In the genomic region with DNA sequence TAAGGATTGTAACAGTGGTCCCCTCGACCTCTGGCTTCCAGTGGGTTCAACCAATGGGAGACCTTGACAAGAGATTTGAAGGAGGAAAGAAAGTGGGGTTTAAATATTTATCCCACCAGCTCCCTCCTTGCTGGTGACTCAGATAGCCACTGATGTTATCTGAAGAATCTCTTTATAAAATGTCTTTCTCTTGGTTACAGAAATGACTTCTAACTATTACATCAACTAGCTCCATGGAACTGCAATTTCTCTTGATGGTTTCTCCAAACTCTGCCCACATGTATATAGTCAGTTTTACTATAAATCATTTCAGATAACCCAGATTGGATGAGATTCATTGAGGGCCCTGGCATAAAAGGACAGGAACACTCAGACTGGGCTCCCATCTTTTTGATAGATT, we compare ENCODE assay signal across 16 cellular contexts.
DNase-seq lines count a peak whose midpoint lies in the region; ATAC-seq and TF ChIP-seq lines count a peak whose summit lies in the region.
"Had no signal": no experiment of that assay in that cellular context is flagged by ENCODE, and none has a peak within 500 bp of the region (broad histone marks: within the 10 kb centered on the region; RNA-seq: fewer than 3 reads in every experiment).

No MANE protein-coding gene starts in this region.

- H3F3A ChIP-seq in GM23248 (ENCODE audit: insufficient read depth) = no peaks in the 10 kb centered on the region
- H3F3A ChIP-seq in MM.1S (ENCODE audit: insufficient read depth, low read length) = no peaks in the 10 kb centered on the region

- H3K79me2 ChIP-seq in GM23248 (ENCODE audit: insufficient read depth) (no peaks in the 10 kb centered on the region), MM.1S (ENCODE audit: low read length) (no peaks in the 10 kb centered on the region)

- no peaks in the 10 kb centered on the region for H4K20me1 ChIP-seq in GM23248 (ENCODE audit: insufficient read depth)
- H4K20me1 ChIP-seq in MM.1S (ENCODE audit: insufficient read depth, low read length) = no peaks in the 10 kb centered on the region

- in situ Hi-C loops in GM23248 (cut with MboI) = no loop called here

- peak; percentile 10 for DNase-seq in GM23248
- peak; percentile 42 for DNase-seq in M059J (ENCODE audit: low read depth)
- DNase-seq in NCI-H774 (lab: John Stamatoyannopoulos, UW) = no peak
- DNase-seq in MM.1S = no peak
- no peak for DNase-seq in NCI-H1092 treated with DMSO at 0.1 percent for 48 hours (lab: John Stamatoyannopoulos, UW)
- DNase-seq: ACHN; CD4-positive, alpha-beta T cell; DMS153; DMS79; GOT3; H9; IMR-90 had no signal

- H3K9me3 ChIP-seq in GM23248 (ENCODE audit: low read depth) (no peaks in the 10 kb centered on the region), MM.1S (replicated peaks; ENCODE audit: insufficient read depth, low read length) (no peaks in the 10 kb centered on the region)

- WGBS in GM23248 (ENCODE audit: low coverage in 1 of 2, low lambda C conversion rate in 2 of 2, missing lambda C conversion rate in 2 of 2), 2 experiments = 91 to 93% methylated on average over 1 of the region's 1 CpG

- H2AFZ ChIP-seq in GM23248 (no peak overlapping the region), MM.1S (ENCODE audit: low read length) (no peak overlapping the region)

- H3K27me3 ChIP-seq in GM23248 (replicated peaks; ENCODE audit: insufficient read depth) (no peaks in the 10 kb centered on the region), MM.1S (replicated peaks; ENCODE audit: insufficient read depth, low read length) (no peaks in the 10 kb centered on the region)

- H3K27ac ChIP-seq in GM23248 = no peak overlapping the region
- H3K27ac ChIP-seq in MM.1S (ENCODE audit: low read length) = no peak overlapping the region
- H3K27ac ChIP-seq: C4-2B had no signal

- ATAC-seq in SK-N-SH treated with all-trans-retinoic acid at 6 μM for 48 hours (peak; percentile 39; the same call in 2 of the 3 replicates), HG03095 (IDR thresholded peaks at IDR 0.05; ENCODE audit: unreplicated experiment) (no peak)
- ATAC-seq: K562 had no signal

- H3K9me2 ChIP-seq in GM23248 (ENCODE audit: insufficient read depth) (no peaks in the 10 kb centered on the region), MM.1S (replicated peaks; ENCODE audit: insufficient read depth, low read length) (no peaks in the 10 kb centered on the region)

- no peak overlapping the region for H3K4me2 ChIP-seq in GM23248 (ENCODE audit: unreplicated experiment)
- H3K4me2 ChIP-seq in MM.1S (ENCODE audit: low read depth, low read length) = no peak overlapping the region

- H3K36me3 ChIP-seq in GM23248 (ENCODE audit: low read depth) (no peaks in the 10 kb centered on the region), MM.1S (replicated peaks; ENCODE audit: insufficient read depth, low read length) (no peaks in the 10 kb centered on the region)

- H3K4me3 ChIP-seq in GM23248 (no peak overlapping the region), MM.1S (ENCODE audit: low read length) (no peak overlapping the region)
- H3K4me3 ChIP-seq: K562 had no signal

- TF ChIP-seq CTCF in MM.1S (IDR thresholded peaks at IDR 0.05; ENCODE audit: low read length) = no peak

- H3K9ac ChIP-seq in GM23248 = no peak overlapping the region
- H3K9ac ChIP-seq in MM.1S (ENCODE audit: low read length) = no peak overlapping the region

- H3K4me1 ChIP-seq in GM23248 (ENCODE audit: insufficient read depth) (peaks cover 10% of the 10 kb centered on the region; the same call in 1 of the 2 replicates), MM.1S (ENCODE audit: low read length) (no peaks in the 10 kb centered on the region)

TF ChIP-seq in SK-N-SH treated with all-trans-retinoic acid at 6 μM for 48 hours, 23 proteins besides CTCF, POLR2A, EP300 and RAD21:
- TF ChIP-seq ZNF565 (CRISPR knock-in tag; conservative IDR thresholded peaks at IDR 0.05; ENCODE audit: low read depth) (no peak), SNAI2 (CRISPR knock-in tag; IDR thresholded peaks at IDR 0.05) (no peak), TOX (CRISPR knock-in tag; IDR thresholded peaks at IDR 0.05; ENCODE audit: borderline replicate concordance) (no peak), ZFP3 (CRISPR knock-in tag; IDR thresholded peaks at IDR 0.05) (no peak), ZC3H10 (CRISPR knock-in tag; IDR thresholded peaks at IDR 0.05) (no peak), RARB (CRISPR knock-in tag; IDR thresholded peaks at IDR 0.05) (no peak), TCF4 (CRISPR knock-in tag; IDR thresholded peaks at IDR 0.05; ENCODE audit: borderline replicate concordance) (no peak), PPARA (CRISPR knock-in tag; IDR thresholded peaks at IDR 0.05; ENCODE audit: borderline replicate concordance) (no peak), ESRRG (CRISPR knock-in tag; IDR thresholded peaks at IDR 0.05) (no peak), ZFP30 (CRISPR knock-in tag; IDR thresholded peaks at IDR 0.05) (no peak), ARNTL (CRISPR knock-in tag; IDR thresholded peaks at IDR 0.05; ENCODE audit: borderline replicate concordance, low read depth) (no peak), CSDC2 (CRISPR knock-in tag; IDR thresholded peaks at IDR 0.05) (no peak), GLIS3 (CRISPR knock-in tag; IDR thresholded peaks at IDR 0.05) (no peak), OSR1 (CRISPR knock-in tag; IDR thresholded peaks at IDR 0.05) (no peak)
- TF ChIP-seq, protein P1, sequence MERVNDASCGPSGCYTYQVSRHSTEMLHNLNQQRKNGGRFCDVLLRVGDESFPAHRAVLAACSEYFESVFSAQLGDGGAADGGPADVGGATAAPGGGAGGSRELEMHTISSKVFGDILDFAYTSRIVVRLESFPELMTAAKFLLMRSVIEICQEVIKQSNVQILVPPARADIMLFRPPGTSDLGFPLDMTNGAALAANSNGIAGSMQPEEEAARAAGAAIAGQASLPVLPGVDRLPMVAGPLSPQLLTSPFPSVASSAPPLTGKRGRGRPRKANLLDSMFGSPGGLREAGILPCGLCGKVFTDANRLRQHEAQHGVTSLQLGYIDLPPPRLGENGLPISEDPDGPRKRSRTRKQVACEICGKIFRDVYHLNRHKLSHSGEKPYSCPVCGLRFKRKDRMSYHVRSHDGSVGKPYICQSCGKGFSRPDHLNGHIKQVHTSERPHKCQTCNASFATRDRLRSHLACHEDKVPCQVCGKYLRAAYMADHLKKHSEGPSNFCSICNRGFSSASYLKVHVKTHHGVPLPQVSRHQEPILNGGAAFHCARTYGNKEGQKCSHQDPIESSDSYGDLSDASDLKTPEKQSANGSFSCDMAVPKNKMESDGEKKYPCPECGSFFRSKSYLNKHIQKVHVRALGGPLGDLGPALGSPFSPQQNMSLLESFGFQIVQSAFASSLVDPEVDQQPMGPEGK (CRISPR knock-in tag; IDR thresholded peaks at IDR 0.05; ENCODE audit: borderline replicate concordance) = no peak
- TF ChIP-seq, protein P2, sequence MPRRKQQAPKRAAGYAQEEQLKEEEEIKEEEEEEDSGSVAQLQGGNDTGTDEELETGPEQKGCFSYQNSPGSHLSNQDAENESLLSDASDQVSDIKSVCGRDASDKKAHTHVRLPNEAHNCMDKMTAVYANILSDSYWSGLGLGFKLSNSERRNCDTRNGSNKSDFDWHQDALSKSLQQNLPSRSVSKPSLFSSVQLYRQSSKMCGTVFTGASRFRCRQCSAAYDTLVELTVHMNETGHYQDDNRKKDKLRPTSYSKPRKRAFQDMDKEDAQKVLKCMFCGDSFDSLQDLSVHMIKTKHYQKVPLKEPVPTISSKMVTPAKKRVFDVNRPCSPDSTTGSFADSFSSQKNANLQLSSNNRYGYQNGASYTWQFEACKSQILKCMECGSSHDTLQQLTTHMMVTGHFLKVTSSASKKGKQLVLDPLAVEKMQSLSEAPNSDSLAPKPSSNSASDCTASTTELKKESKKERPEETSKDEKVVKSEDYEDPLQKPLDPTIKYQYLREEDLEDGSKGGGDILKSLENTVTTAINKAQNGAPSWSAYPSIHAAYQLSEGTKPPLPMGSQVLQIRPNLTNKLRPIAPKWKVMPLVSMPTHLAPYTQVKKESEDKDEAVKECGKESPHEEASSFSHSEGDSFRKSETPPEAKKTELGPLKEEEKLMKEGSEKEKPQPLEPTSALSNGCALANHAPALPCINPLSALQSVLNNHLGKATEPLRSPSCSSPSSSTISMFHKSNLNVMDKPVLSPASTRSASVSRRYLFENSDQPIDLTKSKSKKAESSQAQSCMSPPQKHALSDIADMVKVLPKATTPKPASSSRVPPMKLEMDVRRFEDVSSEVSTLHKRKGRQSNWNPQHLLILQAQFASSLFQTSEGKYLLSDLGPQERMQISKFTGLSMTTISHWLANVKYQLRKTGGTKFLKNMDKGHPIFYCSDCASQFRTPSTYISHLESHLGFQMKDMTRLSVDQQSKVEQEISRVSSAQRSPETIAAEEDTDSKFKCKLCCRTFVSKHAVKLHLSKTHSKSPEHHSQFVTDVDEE (CRISPR knock-in tag; IDR thresholded peaks at IDR 0.05) = no peak
- TF ChIP-seq, protein P3, sequence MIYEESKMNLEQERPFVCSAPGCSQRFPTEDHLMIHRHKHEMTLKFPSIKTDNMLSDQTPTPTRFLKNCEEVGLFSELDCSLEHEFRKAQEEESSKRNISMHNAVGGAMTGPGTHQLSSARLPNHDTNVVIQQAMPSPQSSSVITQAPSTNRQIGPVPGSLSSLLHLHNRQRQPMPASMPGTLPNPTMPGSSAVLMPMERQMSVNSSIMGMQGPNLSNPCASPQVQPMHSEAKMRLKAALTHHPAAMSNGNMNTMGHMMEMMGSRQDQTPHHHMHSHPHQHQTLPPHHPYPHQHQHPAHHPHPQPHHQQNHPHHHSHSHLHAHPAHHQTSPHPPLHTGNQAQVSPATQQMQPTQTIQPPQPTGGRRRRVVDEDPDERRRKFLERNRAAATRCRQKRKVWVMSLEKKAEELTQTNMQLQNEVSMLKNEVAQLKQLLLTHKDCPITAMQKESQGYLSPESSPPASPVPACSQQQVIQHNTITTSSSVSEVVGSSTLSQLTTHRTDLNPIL (CRISPR knock-in tag; IDR thresholded peaks at IDR 0.05; ENCODE audit: low read depth) = no peak

Comparison
In these comparisons a context has a peak if more than half of its experiments do, and no peak if none do; other contexts are left out.
1. DNase-seq: peak in GM23248 (single experiment) and M059J (single experiment); none in NCI-H774 (single experiment), MM.1S (single experiment) and NCI-H1092 treated with DMSO at 0.1 percent for 48 hours (single experiment).